Comparison of ENCODE assay signal across 8 cellular contexts in the genomic region with DNA sequence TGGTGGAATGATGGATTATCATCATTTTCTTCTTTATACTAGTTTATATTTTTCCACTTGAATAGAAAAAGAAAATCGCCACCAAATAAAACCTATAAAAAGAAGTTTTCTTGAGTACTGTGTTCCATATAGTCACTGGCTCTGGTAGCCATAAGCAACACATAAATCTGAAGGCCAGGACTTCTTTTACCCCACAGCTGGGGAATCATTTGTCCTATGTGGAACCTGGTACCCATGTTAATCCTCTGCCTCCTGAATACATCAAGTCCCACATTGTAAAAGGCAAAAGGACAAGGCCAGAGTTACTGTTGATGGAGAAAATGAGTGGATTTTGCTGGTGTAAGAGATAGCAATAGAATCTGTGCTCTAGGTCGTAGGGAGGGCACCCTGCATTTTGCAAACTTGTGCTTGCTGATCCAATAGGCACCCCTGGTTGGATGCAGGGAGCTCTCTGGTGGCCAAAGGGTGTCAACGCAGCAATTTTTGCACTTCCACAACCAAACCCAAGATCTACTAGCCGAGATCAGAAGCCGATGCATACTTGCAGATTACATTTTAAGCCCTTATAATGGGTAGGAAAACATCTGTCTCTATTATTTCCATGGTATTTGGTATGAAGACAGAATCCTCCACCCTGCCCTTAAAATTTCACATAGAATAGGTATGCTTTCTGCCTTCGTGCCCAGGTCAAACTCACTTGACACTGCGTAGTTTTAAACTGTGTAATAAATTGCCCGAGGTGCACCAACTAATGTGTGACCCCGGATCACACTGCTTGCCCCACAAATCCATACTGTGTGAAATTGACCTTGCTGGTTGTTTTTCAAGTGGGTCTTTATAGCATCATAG.
DNase-seq lines count a peak whose midpoint lies in the region; ATAC-seq and TF ChIP-seq lines count a peak whose summit lies in the region.

No MANE protein-coding gene starts in this region.

- H3K4me2 ChIP-seq in DND-41 (ENCODE audit: insufficient read depth, low read length) (no peak overlapping the region), MM.1S (ENCODE audit: low read depth, low read length) (peak overlapping the region; percentile 92)

- no peaks in the 10 kb centered on the region for H3K4me1 ChIP-seq in DND-41 (ENCODE audit: insufficient read depth, low read length)
- H3K4me1 ChIP-seq in MM.1S (ENCODE audit: low read length): peaks cover 28% of the 10 kb centered on the region
- H3K4me1 ChIP-seq in SJSA1 (replicated peaks): peaks cover 45% of the 10 kb centered on the region
- peaks cover 0 to 4% (median 0%) of the 10 kb centered on the region in 4 donors for H3K4me1 ChIP-seq in liver (ENCODE audit: control insufficient read depth in 4 of 4, insufficient read depth in 4 of 4, low read length in 3 of 4)

- no peaks in the 10 kb centered on the region for H4K20me1 ChIP-seq in DND-41 (ENCODE audit: insufficient read depth, low read length)
- no peaks in the 10 kb centered on the region for H4K20me1 ChIP-seq in MM.1S (ENCODE audit: insufficient read depth, low read length)

- no peak overlapping the region for H2AFZ ChIP-seq in DND-41 (ENCODE audit: low read depth, low read length)
- peak overlapping the region; percentile 74 for H2AFZ ChIP-seq in MM.1S (ENCODE audit: low read length)

- ATAC-seq in DND-41 (ENCODE audit: insufficient read depth, low read depth) (no peak; the same call in 2 of the 3 replicates), GM21526 (IDR thresholded peaks at IDR 0.05; ENCODE audit: low FRiP score, unreplicated experiment) (peak; percentile 66), HG03039 (IDR thresholded peaks at IDR 0.05; ENCODE audit: unreplicated experiment) (no peak)

- peak; percentile 74 to 88 for TF ChIP-seq RAD21 in liver (IDR thresholded peaks at IDR 0.05)

- 40% methylated on average over 9 of the region's 9 CpGs for WGBS in liver

- no peaks in the 10 kb centered on the region for H3K27me3 ChIP-seq in DND-41 (ENCODE audit: insufficient read depth, low read length, poor library complexity)
- no peaks in the 10 kb centered on the region for H3K27me3 ChIP-seq in MM.1S (replicated peaks; ENCODE audit: insufficient read depth, low read length)
- H3K27me3 ChIP-seq in SJSA1 (replicated peaks): no peaks in the 10 kb centered on the region
- H3K27me3 ChIP-seq in liver (ENCODE audit: control insufficient read depth in 4 of 4, insufficient read depth in 4 of 4, low read length in 3 of 4): no peaks in the 10 kb centered on the region

- H3K9me3 ChIP-seq in DND-41 (ENCODE audit: insufficient read depth, low read length, severe bottlenecking) (no peaks in the 10 kb centered on the region), MM.1S (replicated peaks; ENCODE audit: insufficient read depth, low read length) (no peaks in the 10 kb centered on the region), SJSA1 (replicated peaks) (no peaks in the 10 kb centered on the region), liver (ENCODE audit: control insufficient read depth in 4 of 4, low read length in 3 of 4) (no peaks in the 10 kb centered on the region)

- H3K79me2 ChIP-seq in DND-41 (ENCODE audit: insufficient read depth, low read length) (no peaks in the 10 kb centered on the region), MM.1S (ENCODE audit: low read length) (no peaks in the 10 kb centered on the region)

- no peak overlapping the region for H3K27ac ChIP-seq in DND-41 (ENCODE audit: low read length)
- peak overlapping the region; percentile 45; the same call in 1 of the 2 replicates for H3K27ac ChIP-seq in MM.1S (ENCODE audit: low read length)
- peak overlapping the region; percentile 50 for H3K27ac ChIP-seq in SJSA1
- no peak overlapping the region for H3K27ac ChIP-seq in liver (ENCODE audit: low read depth in 1 of 2, low read length in 2 of 2)

- peak; percentile 63 for TF ChIP-seq CTCF in DND-41 (IDR thresholded peaks at IDR 0.05; ENCODE audit: borderline replicate concordance, extremely low read depth, low read length, poor library complexity, severe bottlenecking)
- TF ChIP-seq CTCF in MM.1S (IDR thresholded peaks at IDR 0.05; ENCODE audit: low read length): peak; percentile 71
- peak; percentile 61 for TF ChIP-seq CTCF in liver (IDR thresholded peaks at IDR 0.05; ENCODE audit: low read depth, low read length, missing input control)

- H3K9me2 ChIP-seq in MM.1S (replicated peaks; ENCODE audit: insufficient read depth, low read length): no peaks in the 10 kb centered on the region

- H3F3A ChIP-seq in MM.1S (ENCODE audit: insufficient read depth, low read length): peaks cover 3% of the 10 kb centered on the region; the same call in 1 of the 2 replicates

- H3K4me3 ChIP-seq in DND-41 (ENCODE audit: low read depth in 1 of 2, low read length in 2 of 2) (no peak overlapping the region), MM.1S (ENCODE audit: low read length) (peak overlapping the region; percentile 54; the same call in 1 of the 2 replicates), SJSA1 (peak overlapping the region; percentile 11), liver (ENCODE audit: low read depth in 1 of 3, low read length in 3 of 3) (no peak overlapping the region)

- H3K36me3 ChIP-seq in DND-41 (ENCODE audit: insufficient read depth, low read length) (no peaks in the 10 kb centered on the region), MM.1S (replicated peaks; ENCODE audit: insufficient read depth, low read length) (no peaks in the 10 kb centered on the region), SJSA1 (no peaks in the 10 kb centered on the region), liver (ENCODE audit: control insufficient read depth in 4 of 4, insufficient read depth in 3 of 4, low read depth in 1 of 4, low read length in 3 of 4) (no peaks in the 10 kb centered on the region)

- H3K9ac ChIP-seq in DND-41 (ENCODE audit: low read depth, low read length) (no peak overlapping the region), MM.1S (ENCODE audit: low read length) (peak overlapping the region; percentile 38; the same call in 1 of the 2 replicates), liver (ENCODE audit: low read depth in 1 of 2, low read length in 2 of 2) (no peak overlapping the region)

- peak; percentile 23 for DNase-seq in DND-41
- peak; percentile 72 for DNase-seq in MM.1S
- peak; percentile 49 to 56 for DNase-seq in SJSA1 (ENCODE audit: low read depth in 1 of 2, low spot score in 2 of 2)
- DNase-seq in cerebellum (ENCODE audit: low spot score): peak; percentile 41
- DNase-seq in stimulated activated CD8-positive, alpha-beta memory T cell treated with anti-CD3 and anti-CD28 coated beads, Interleukin-2, amount 100 ng/mL, for 48 hours (ENCODE audit: low read depth in 2 of 2): peak; percentile 2 to 26

TF ChIP-seq in liver, 16 proteins besides CTCF, POLR2A, EP300 and RAD21:
- no peak for TF ChIP-seq TAF1 (conservative IDR thresholded peaks at IDR 0.05)
- TF ChIP-seq, protein P1, sequence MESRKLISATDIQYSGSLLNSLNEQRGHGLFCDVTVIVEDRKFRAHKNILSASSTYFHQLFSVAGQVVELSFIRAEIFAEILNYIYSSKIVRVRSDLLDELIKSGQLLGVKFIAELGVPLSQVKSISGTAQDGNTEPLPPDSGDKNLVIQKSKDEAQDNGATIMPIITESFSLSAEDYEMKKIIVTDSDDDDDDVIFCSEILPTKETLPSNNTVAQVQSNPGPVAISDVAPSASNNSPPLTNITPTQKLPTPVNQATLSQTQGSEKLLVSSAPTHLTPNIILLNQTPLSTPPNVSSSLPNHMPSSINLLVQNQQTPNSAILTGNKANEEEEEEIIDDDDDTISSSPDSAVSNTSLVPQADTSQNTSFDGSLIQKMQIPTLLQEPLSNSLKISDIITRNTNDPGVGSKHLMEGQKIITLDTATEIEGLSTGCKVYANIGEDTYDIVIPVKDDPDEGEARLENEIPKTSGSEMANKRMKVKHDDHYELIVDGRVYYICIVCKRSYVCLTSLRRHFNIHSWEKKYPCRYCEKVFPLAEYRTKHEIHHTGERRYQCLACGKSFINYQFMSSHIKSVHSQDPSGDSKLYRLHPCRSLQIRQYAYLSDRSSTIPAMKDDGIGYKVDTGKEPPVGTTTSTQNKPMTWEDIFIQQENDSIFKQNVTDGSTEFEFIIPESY (IDR thresholded peaks at IDR 0.05): no peak
- no peak for TF ChIP-seq EGR1 (IDR thresholded peaks at IDR 0.05; ENCODE audit: low read depth in 2 of 2)
- TF ChIP-seq NR2F2 (IDR thresholded peaks at IDR 0.05): no peak
- no peak for TF ChIP-seq FOXA1 (IDR thresholded peaks at IDR 0.05)
TF ChIP-seq in liver: peak in this region for 0.

Comparison
In these comparisons a context has a peak if more than half of its experiments do, and no peak if none do; other contexts are left out.
1. DNase-seq: peak in every context shown above with its lines; median percentile 72 in MM.1S; 52 in SJSA1; 41 in cerebellum; 23 in DND-41; 14 in stimulated activated CD8-positive, alpha-beta memory T cell treated with anti-CD3 and anti-CD28 coated beads, Interleukin-2, amount 100 ng/mL, for 48 hours.
2. H3K27ac ChIP-seq: peak in MM.1S (single experiment) and SJSA1 (single experiment); none in DND-41 (single experiment) and liver (0 of 2).
3. H3K4me3 ChIP-seq: peak in MM.1S (single experiment) and SJSA1 (single experiment); none in DND-41 (0 of 2) and liver (0 of 3).
4. Peak in every context shown above with its lines, with median percentiles within 50 percentile points of each other: CTCF ChIP-seq.